1 cellular context compared by ENCODE assay signal in the genomic region with DNA sequence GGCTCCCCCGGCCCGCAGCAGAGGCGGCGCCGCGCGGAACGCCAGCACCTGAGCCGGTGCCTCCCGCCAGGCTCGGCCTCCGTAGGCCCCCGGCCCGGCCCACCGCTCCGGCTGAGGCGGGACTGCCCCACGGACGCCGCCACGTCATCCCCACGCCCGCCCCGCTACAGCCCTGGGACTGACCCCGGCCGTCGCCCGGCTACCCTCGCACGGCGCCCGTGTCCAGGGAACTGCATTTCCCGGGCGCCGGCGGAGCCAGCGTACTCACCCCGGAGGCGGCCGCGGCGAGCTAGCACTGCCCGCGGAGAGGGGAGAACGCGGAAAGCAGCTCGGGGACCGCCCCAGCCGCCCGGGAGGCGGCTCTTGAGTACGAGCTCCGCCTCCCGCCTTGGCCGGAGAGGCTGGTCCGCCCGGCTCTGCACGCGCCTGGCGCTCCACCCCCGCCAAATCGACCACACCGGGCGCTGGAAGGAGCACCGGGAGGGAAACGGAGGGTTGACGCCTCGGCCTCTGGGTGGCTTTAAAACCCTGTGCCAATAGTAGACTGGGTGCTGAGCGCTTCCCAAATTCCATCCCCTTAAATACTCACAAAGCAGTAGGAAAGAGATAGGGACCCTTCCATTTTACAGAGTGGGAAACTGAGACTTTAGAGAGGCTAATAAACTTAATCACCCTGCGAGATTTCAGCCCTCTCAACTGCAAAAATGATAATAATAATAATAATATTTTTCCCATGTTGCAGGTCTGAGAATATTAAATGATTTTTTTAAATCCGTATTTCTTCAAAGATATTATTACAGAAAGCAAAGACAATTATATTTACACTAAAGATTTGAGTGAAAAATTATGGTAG.
TF ChIP-seq lines count a peak whose summit lies in the region.

TSS of gene B4GALT4 (minus strand) at position 297 of the 853 bp plus-strand sequence. CDS start 10,779 bp downstream, outside the sequence.

TF ChIP-seq in GM12878, 131 proteins besides CTCF, POLR2A, EP300 and RAD21 (continued from another document):
- TF ChIP-seq, protein P1, sequence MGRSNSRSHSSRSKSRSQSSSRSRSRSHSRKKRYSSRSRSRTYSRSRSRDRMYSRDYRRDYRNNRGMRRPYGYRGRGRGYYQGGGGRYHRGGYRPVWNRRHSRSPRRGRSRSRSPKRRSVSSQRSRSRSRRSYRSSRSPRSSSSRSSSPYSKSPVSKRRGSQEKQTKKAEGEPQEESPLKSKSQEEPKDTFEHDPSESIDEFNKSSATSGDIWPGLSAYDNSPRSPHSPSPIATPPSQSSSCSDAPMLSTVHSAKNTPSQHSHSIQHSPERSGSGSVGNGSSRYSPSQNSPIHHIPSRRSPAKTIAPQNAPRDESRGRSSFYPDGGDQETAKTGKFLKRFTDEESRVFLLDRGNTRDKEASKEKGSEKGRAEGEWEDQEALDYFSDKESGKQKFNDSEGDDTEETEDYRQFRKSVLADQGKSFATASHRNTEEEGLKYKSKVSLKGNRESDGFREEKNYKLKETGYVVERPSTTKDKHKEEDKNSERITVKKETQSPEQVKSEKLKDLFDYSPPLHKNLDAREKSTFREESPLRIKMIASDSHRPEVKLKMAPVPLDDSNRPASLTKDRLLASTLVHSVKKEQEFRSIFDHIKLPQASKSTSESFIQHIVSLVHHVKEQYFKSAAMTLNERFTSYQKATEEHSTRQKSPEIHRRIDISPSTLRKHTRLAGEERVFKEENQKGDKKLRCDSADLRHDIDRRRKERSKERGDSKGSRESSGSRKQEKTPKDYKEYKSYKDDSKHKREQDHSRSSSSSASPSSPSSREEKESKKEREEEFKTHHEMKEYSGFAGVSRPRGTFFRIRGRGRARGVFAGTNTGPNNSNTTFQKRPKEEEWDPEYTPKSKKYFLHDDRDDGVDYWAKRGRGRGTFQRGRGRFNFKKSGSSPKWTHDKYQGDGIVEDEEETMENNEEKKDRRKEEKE (IDR thresholded peaks at IDR 0.05) = no peak
- TF ChIP-seq RUNX3 (IDR thresholded peaks at IDR 0.05; ENCODE audit: low read length) = peak; percentile 33; the same call in 1 of the 2 replicates
- TF ChIP-seq MTA3 (IDR thresholded peaks at IDR 0.05; ENCODE audit: borderline replicate concordance, low read length) = no peak
- no peak for TF ChIP-seq SREBF2 (IDR thresholded peaks at IDR 0.05; ENCODE audit: low read length)
- TF ChIP-seq, protein P2, sequence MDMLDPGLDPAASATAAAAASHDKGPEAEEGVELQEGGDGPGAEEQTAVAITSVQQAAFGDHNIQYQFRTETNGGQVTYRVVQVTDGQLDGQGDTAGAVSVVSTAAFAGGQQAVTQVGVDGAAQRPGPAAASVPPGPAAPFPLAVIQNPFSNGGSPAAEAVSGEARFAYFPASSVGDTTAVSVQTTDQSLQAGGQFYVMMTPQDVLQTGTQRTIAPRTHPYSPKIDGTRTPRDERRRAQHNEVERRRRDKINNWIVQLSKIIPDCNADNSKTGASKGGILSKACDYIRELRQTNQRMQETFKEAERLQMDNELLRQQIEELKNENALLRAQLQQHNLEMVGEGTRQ (IDR thresholded peaks at IDR 0.05; ENCODE audit: borderline replicate concordance, low read depth, low read length) = no peak
- TF ChIP-seq, protein P3, sequence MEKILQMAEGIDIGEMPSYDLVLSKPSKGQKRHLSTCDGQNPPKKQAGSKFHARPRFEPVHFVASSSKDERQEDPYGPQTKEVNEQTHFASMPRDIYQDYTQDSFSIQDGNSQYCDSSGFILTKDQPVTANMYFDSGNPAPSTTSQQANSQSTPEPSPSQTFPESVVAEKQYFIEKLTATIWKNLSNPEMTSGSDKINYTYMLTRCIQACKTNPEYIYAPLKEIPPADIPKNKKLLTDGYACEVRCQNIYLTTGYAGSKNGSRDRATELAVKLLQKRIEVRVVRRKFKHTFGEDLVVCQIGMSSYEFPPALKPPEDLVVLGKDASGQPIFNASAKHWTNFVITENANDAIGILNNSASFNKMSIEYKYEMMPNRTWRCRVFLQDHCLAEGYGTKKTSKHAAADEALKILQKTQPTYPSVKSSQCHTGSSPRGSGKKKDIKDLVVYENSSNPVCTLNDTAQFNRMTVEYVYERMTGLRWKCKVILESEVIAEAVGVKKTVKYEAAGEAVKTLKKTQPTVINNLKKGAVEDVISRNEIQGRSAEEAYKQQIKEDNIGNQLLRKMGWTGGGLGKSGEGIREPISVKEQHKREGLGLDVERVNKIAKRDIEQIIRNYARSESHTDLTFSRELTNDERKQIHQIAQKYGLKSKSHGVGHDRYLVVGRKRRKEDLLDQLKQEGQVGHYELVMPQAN (conservative IDR thresholded peaks at IDR 0.05) = peak; percentile 71; the same call in 1 of the 2 replicates
- TF ChIP-seq BCL11A (IDR thresholded peaks at IDR 0.05; ENCODE audit: low read depth, low read length) = no peak
- TF ChIP-seq SMAD5 (IDR thresholded peaks at IDR 0.05; ENCODE audit: low read depth) = 0 out of 2 replicates have a peak, but pooled peaks have one; percentile 63
